ENCODE assay signal across 8 cellular contexts in genomic region chr17:8060274-8060673, GRCh38. TPM values are rescaled to one million over a fixed set of nuclear protein-coding genes. Genes with fewer than 3 reads are reported as not detected.
A peak's percentile ranks its signal among the peaks of the same experiment; 100 is the strongest.
DNase-seq lines count a peak whose midpoint lies in the region; ATAC-seq and TF ChIP-seq lines count a peak whose summit lies in the region.

No MANE protein-coding gene starts in this region.

- H3K27me3 Mint-ChIP-seq in activated naive CD8-positive, alpha-beta T cell treated with anti-CD3 and anti-CD28 coated beads for 36 hours: peaks cover 87% of the 10 kb centered on the region

- in situ Hi-C loops in KBM-7 (cut with MboI; ENCODE audit: low pct_unique_long_range_greater_than_20kb, low sequenced_read_pairs): no loop called here

- TF ChIP-seq CTCF in psoas muscle (IDR thresholded peaks at IDR 0.05): peak; percentile 80

- peaks cover 2% of the 10 kb centered on the region for H3K4me1 ChIP-seq in psoas muscle

- no peaks in the 10 kb centered on the region for H3K36me3 Mint-ChIP-seq in activated naive CD8-positive, alpha-beta T cell treated with anti-CD3 and anti-CD28 coated beads for 36 hours

- H3K27me3 ChIP-seq in psoas muscle (ENCODE audit: insufficient read depth in 3 of 3, low read length in 2 of 3): peaks cover 6 to 47% (median 10%) of the 10 kb centered on the region in 3 donors

- H3K9me3 ChIP-seq in psoas muscle: no peaks in the 10 kb centered on the region

- no peak overlapping the region for H3K4me3 Mint-ChIP-seq in activated naive CD8-positive, alpha-beta T cell treated with anti-CD3 and anti-CD28 coated beads for 36 hours

- H3K36me3 ChIP-seq in psoas muscle (ENCODE audit: insufficient read depth in 1 of 2, low read depth in 1 of 2): no peaks in the 10 kb centered on the region

- H3K27ac ChIP-seq in psoas muscle: no peak overlapping the region

- H3K4me3 ChIP-seq in psoas muscle: no peak overlapping the region

- 6 to 7% (median 7%) methylated on average over 10 of the region's 10 CpGs for WGBS in psoas muscle, 3 donors

- DNase-seq in DMS153 (lab: John Stamatoyannopoulos, UW) (peak; percentile 33), KBM-7 (peak; percentile 84), RPMI8226 (peak; percentile 72), Right ventricle myocardium superior (no peak), psoas muscle (no peak), cortex of kidney (lab: John Stamatoyannopoulos, UW) (no peak)
- DNase-seq in activated naive CD8-positive, alpha-beta T cell treated with anti-CD3 and anti-CD28 coated beads for 36 hours: peak; percentile 47

- H3K9me3 Mint-ChIP-seq in activated naive CD8-positive, alpha-beta T cell treated with anti-CD3 and anti-CD28 coated beads for 36 hours: no peaks in the 10 kb centered on the region

- H3K4me1 Mint-ChIP-seq in activated naive CD8-positive, alpha-beta T cell treated with anti-CD3 and anti-CD28 coated beads for 36 hours: peaks cover 21% of the 10 kb centered on the region

- H3K27ac Mint-ChIP-seq in activated naive CD8-positive, alpha-beta T cell treated with anti-CD3 and anti-CD28 coated beads for 36 hours: no peak overlapping the region

- peak; percentile 64 for ATAC-seq in Right ventricle myocardium superior (ENCODE audit: poor library complexity)
- peak in 3 of 4 donors; percentile 59 to 76 (median 64) for ATAC-seq in psoas muscle
- ATAC-seq in HG03045 (IDR thresholded peaks at IDR 0.05; ENCODE audit: unreplicated experiment): no peak

- intact Hi-C loops in Right ventricle myocardium superior (cut with DNase I) (no loop called here), psoas muscle (cut with DNase I) (loop anchor here (2.0 to 5.0 kb wide), 2 partner anchors 51 to 52 kb away; no protein-coding TSS in a partner anchor)

RNA-seq across cellular contexts. Expression of gene ALOX15B, which starts 21.4 kb away (rescaled TPM):
- total RNA-seq in activated naive CD8-positive, alpha-beta T cell treated with anti-CD3 and anti-CD28 coated beads for 36 hours: under 1 TPM in 1 of 2 experiments, not detected in 1; 0.08 TPM
- total RNA-seq in Right ventricle myocardium superior (not detected), psoas muscle (under 1 TPM in 3 of 4 donors, not detected in 1; 0.13 to 0.42 (median 0.32) TPM)
- polyA plus RNA-seq in psoas muscle: 1 to 10 TPM in 1 of 3 donors, under 1 TPM in 1, not detected in 1; 0.09 to 1.1 TPM

RNA-seq across cellular contexts. Expression of gene ALOX12B, which starts 27.2 kb away (rescaled TPM):
- total RNA-seq in activated naive CD8-positive, alpha-beta T cell treated with anti-CD3 and anti-CD28 coated beads for 36 hours: 1 to 10 TPM; 3.7 to 4.1 TPM
- total RNA-seq in Right ventricle myocardium superior (not detected), psoas muscle (not detected)
- not detected for polyA plus RNA-seq in psoas muscle

RNA-seq across cellular contexts. Expression of gene GUCY2D, which starts 57.9 kb away (rescaled TPM):
- total RNA-seq in activated naive CD8-positive, alpha-beta T cell treated with anti-CD3 and anti-CD28 coated beads for 36 hours: not detected
- total RNA-seq in Right ventricle myocardium superior (not detected), psoas muscle (not detected)
- polyA plus RNA-seq in psoas muscle: not detected

RNA-seq across cellular contexts. Expression of gene ALOXE3, which starts 58.0 kb away (rescaled TPM):
- under 1 TPM in 1 of 2 experiments, not detected in 1; 0.10 TPM for total RNA-seq in activated naive CD8-positive, alpha-beta T cell treated with anti-CD3 and anti-CD28 coated beads for 36 hours
- not detected for total RNA-seq in Right ventricle myocardium superior
- not detected for total RNA-seq in psoas muscle
- polyA plus RNA-seq in psoas muscle: under 1 TPM in 1 of 3 donors, not detected in 2; 0.42 TPM

Comparison
In these comparisons a context has a peak if more than half of its experiments do, and no peak if none do; other contexts are left out.
1. DNase-seq: peak in DMS153 (single experiment), KBM-7 (single experiment), RPMI8226 (single experiment) and activated naive CD8-positive, alpha-beta T cell treated with anti-CD3 and anti-CD28 coated beads for 36 hours (single experiment); none in Right ventricle myocardium superior (single experiment), psoas muscle (0 of 2) and cortex of kidney (single experiment).